Comparison of ENCODE assay signal across 22 cellular contexts in genomic region chr6:5713519-5713918, GRCh38.
A peak's percentile ranks its signal among the peaks of the same experiment; 100 is the strongest.
DNase-seq lines count a peak whose midpoint lies in the region; ATAC-seq, FAIRE-seq and TF ChIP-seq lines count a peak whose summit lies in the region.
"Had no signal": no experiment of that assay in that cellular context is flagged by ENCODE, and none has a peak within 500 bp of the region (broad histone marks: within the 10 kb centered on the region; RNA-seq: fewer than 3 reads in every experiment).

No MANE protein-coding gene starts in this region.

- H3K27me3 ChIP-seq in H7 (ENCODE audit: control insufficient read depth, insufficient read depth, low read length) (no peaks in the 10 kb centered on the region), hepatocyte (no peaks in the 10 kb centered on the region), MM.1S (replicated peaks; ENCODE audit: insufficient read depth, low read length) (no peaks in the 10 kb centered on the region)
- H3K27me3 ChIP-seq: BLaER1 treated with 17β-estradiol and CSF1 and Interleukin-3, amounts not matched to agents 10 nM and 100 nM; MG63 had no signal

- H4K20me1 ChIP-seq in hepatocyte (ENCODE audit: insufficient read depth, poor library complexity, severe bottlenecking) (no peaks in the 10 kb centered on the region), MM.1S (ENCODE audit: insufficient read depth, low read length) (no peaks in the 10 kb centered on the region)
- H4K20me1 ChIP-seq: BLaER1 treated with 17β-estradiol and CSF1 and Interleukin-3, amounts not matched to agents 10 nM and 100 nM had no signal

- no peaks in the 10 kb centered on the region for H3K9me2 ChIP-seq in hepatocyte (replicated peaks; ENCODE audit: insufficient read depth)
- no peaks in the 10 kb centered on the region for H3K9me2 ChIP-seq in MM.1S (replicated peaks; ENCODE audit: insufficient read depth, low read length)

- no peaks in the 10 kb centered on the region for H3F3A ChIP-seq in MM.1S (ENCODE audit: insufficient read depth, low read length)

- WGBS in hepatocyte (ENCODE audit: low lambda C conversion rate, missing lambda C conversion rate) = 30% methylated on average over 7 of the region's 7 CpGs

- peaks cover 3% of the 10 kb centered on the region for H3K36me3 Mint-ChIP-seq in osteocyte (ENCODE audit: unreplicated experiment)

- no peak for ATAC-seq in GM21526 (IDR thresholded peaks at IDR 0.05; ENCODE audit: low FRiP score, unreplicated experiment)
- ATAC-seq: CD8-positive, alpha-beta T cell; SK-N-SH treated with all-trans-retinoic acid at 6 μM for 48 hours had no signal

- H3K36me3 ChIP-seq in H7 (replicated peaks; ENCODE audit: control insufficient read depth, insufficient read depth, low read length) = no peaks in the 10 kb centered on the region
- H3K36me3 ChIP-seq in hepatocyte (replicated peaks; ENCODE audit: insufficient read depth, low read depth) = no peaks in the 10 kb centered on the region
- no peaks in the 10 kb centered on the region for H3K36me3 ChIP-seq in MM.1S (replicated peaks; ENCODE audit: insufficient read depth, low read length)
- H3K36me3 ChIP-seq: MG63 had no signal

- H3K4me3 Mint-ChIP-seq in osteocyte (ENCODE audit: unreplicated experiment) = no peak overlapping the region
- H3K4me3 Mint-ChIP-seq: CD8-positive, alpha-beta T cell; HFFc6 had no signal

- DNase-seq in H7 (peak; percentile 77), NCI-H146 (lab: John Stamatoyannopoulos, UW) (peak; percentile 54), hepatocyte (ENCODE audit: low spot score) (peak; percentile 39), osteocyte (ENCODE audit: extremely low spot score, unreplicated experiment) (peak; percentile 54), MM.1S (no peak), urothelium cell line (ENCODE audit: low spot score) (no peak)
- DNase-seq: DMS53, HFFc6, Kasumi-1, MG63, NCI-H1092, NCI-H1436 treated with DMSO at 0.1 percent for 48 hours, NCI-H2081, NCI-H510A treated with DMSO at 0.1 percent for 48 hours, PC-9, SIG-M5 had no signal

- H2AFZ ChIP-seq in hepatocyte (no peak overlapping the region), MM.1S (ENCODE audit: low read length) (no peak overlapping the region)
- H2AFZ ChIP-seq: PC-9 had no signal

- no peak for FAIRE-seq in urothelium cell line (lab: Jason Lieb, UNC)

- H3K27me3 Mint-ChIP-seq in osteocyte (ENCODE audit: unreplicated experiment) = no peaks in the 10 kb centered on the region
- H3K27me3 Mint-ChIP-seq: IgD-negative memory B cell had no signal

- H3K79me2 ChIP-seq in hepatocyte = no peaks in the 10 kb centered on the region
- H3K79me2 ChIP-seq in MM.1S (ENCODE audit: low read length) = no peaks in the 10 kb centered on the region

- H3K4me3 ChIP-seq in H7 (ENCODE audit: insufficient read depth, low read depth, low read length) = no peak overlapping the region
- no peak overlapping the region for H3K4me3 ChIP-seq in hepatocyte
- no peak overlapping the region for H3K4me3 ChIP-seq in MM.1S (ENCODE audit: low read length)
- H3K4me3 ChIP-seq: BLaER1 treated with 17β-estradiol and CSF1 and Interleukin-3, amounts not matched to agents 10 nM and 100 nM; MG63; PC-9 had no signal

- H3K4me1 Mint-ChIP-seq in osteocyte (ENCODE audit: unreplicated experiment) = no peaks in the 10 kb centered on the region

- TF ChIP-seq CTCF in hepatocyte (IDR thresholded peaks at IDR 0.05; ENCODE audit: poor library complexity) = no peak
- TF ChIP-seq CTCF in osteocyte (IDR thresholded peaks at IDR 0.05) = no peak
- TF ChIP-seq CTCF in MM.1S (IDR thresholded peaks at IDR 0.05; ENCODE audit: low read length) = no peak

- H3K9me3 Mint-ChIP-seq in osteocyte (ENCODE audit: unreplicated experiment) = peaks cover 20% of the 10 kb centered on the region
- H3K9me3 Mint-ChIP-seq: HFFc6 had no signal

- no peak overlapping the region for H3K27ac ChIP-seq in hepatocyte
- H3K27ac ChIP-seq in MM.1S (ENCODE audit: low read length) = no peak overlapping the region
- H3K27ac ChIP-seq: BLaER1 treated with 17β-estradiol and CSF1 and Interleukin-3, amounts not matched to agents 10 nM and 100 nM; PC-9; RWPE1 had no signal

- H3K4me2 ChIP-seq in hepatocyte = no peak overlapping the region
- H3K4me2 ChIP-seq in MM.1S (ENCODE audit: low read depth, low read length) = no peak overlapping the region
- H3K4me2 ChIP-seq: PC-9 had no signal

- no peak overlapping the region for H3K27ac Mint-ChIP-seq in osteocyte (ENCODE audit: unreplicated experiment)
- H3K27ac Mint-ChIP-seq: CD8-positive, alpha-beta T cell; HFFc6 had no signal

- H3K9ac ChIP-seq in MM.1S (ENCODE audit: low read length) = no peak overlapping the region
- H3K9ac ChIP-seq: BLaER1 treated with 17β-estradiol and CSF1 and Interleukin-3, amounts not matched to agents 10 nM and 100 nM had no signal

- H3K4me1 ChIP-seq in hepatocyte (ENCODE audit: insufficient read depth) = peaks cover 4% of the 10 kb centered on the region
- H3K4me1 ChIP-seq in MM.1S (ENCODE audit: low read length) = no peaks in the 10 kb centered on the region

- H3K9me3 ChIP-seq in hepatocyte (ENCODE audit: low read depth) = no peaks in the 10 kb centered on the region
- H3K9me3 ChIP-seq in MM.1S (replicated peaks; ENCODE audit: insufficient read depth, low read length) = no peaks in the 10 kb centered on the region
- H3K9me3 ChIP-seq: MG63 had no signal

Comparison
In these comparisons a context has a peak if more than half of its experiments do, and no peak if none do; other contexts are left out.
1. DNase-seq: peak in H7 (single experiment), NCI-H146 (single experiment), hepatocyte (single experiment) and osteocyte (single experiment); none in MM.1S (single experiment) and urothelium cell line (single experiment).